In the genomic region with DNA sequence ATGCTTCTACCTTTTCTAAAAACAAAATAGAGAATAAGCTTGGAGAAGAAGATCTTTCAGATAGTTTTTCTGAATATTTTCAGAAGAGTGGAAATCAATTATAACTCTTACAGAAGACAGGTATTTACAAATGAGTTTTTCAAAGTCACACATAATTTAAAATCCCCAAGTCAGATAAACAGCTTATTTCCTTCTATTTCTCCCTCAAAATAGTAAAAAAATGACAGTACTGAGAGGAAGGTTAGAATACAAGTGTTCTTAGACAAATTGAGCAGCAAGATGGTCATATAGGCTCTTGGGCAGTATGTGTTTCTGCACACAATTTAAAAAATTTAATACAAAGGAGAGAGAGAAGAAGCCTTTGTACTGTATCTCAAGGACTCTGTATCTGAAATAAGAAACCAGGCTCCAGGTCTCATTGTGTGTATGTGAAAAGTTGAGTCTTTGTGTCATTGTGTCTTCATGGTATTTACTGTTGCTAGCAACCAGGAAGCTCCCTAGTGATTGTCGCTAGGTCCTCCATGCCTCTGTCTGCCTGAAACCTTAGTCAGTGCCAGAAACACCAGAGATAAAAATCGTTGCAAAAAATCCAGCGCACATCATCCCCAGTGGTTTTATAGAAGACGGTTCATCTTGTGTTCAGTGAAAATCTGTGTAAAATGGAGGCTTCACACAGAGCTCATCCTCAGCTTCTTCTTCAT, we compare ENCODE assay signal across 8 cellular contexts. TPM values are rescaled to one million over a fixed set of nuclear protein-coding genes. Genes with fewer than 3 reads are reported as not detected.
DNase-seq lines count a peak whose midpoint lies in the region; ATAC-seq, FAIRE-seq and TF ChIP-seq lines count a peak whose summit lies in the region.

No MANE protein-coding gene starts in this region.

- ATAC-seq in GM19463 (IDR thresholded peaks at IDR 0.05; ENCODE audit: unreplicated experiment) = no peak

- H3K4me2 ChIP-seq in astrocyte (ENCODE audit: low read length) = peak overlapping the region; percentile 81

- DNase-seq in ELR (ENCODE audit: low read depth) (peak; percentile 25), NCI-H2081 (lab: John Stamatoyannopoulos, UW) (peak; percentile 76 to 88), astrocyte (ENCODE audit: low read depth) (peak; percentile 87), iris pigment epithelial cell (ENCODE audit: low read depth) (peak; percentile 88), T-helper 1 cell (no peak), ureter (ENCODE audit: low spot score) (no peak)

- peak overlapping the region; percentile 77 for H3K9ac ChIP-seq in astrocyte (ENCODE audit: low read length)
- H3K9ac ChIP-seq in stomach smooth muscle (ENCODE audit: low read length in 2 of 2) = peak overlapping the region in 1 of 2 donors; percentile 63

- H3K27ac ChIP-seq in astrocyte (ENCODE audit: low read depth, low read length) (peak overlapping the region; percentile 91), stomach smooth muscle (ENCODE audit: low read length) (peak overlapping the region; percentile 78)

- TF ChIP-seq CTCF in astrocyte (IDR thresholded peaks at IDR 0.05; ENCODE audit: insufficient read depth, low read depth, low read length) = no peak

- H3K4me1 Mint-ChIP-seq in astrocyte (ENCODE audit: low read depth, unreplicated experiment) = peaks cover 21% of the 10 kb centered on the region

- H3K4me3 ChIP-seq in astrocyte (ENCODE audit: insufficient read depth, low read depth, low read length) = no peak overlapping the region
- H3K4me3 ChIP-seq in stomach smooth muscle (ENCODE audit: low read length in 2 of 2) = peak overlapping the region; percentile 36 to 50

- H3K36me3 ChIP-seq in astrocyte (ENCODE audit: insufficient read depth, low read length) (no peaks in the 10 kb centered on the region), stomach smooth muscle (ENCODE audit: control insufficient read depth in 2 of 2, insufficient read depth in 2 of 2, low read length in 2 of 2) (no peaks in the 10 kb centered on the region)

- H3K4me3 Mint-ChIP-seq in astrocyte (ENCODE audit: unreplicated experiment) = peak overlapping the region; percentile 79

- peak overlapping the region; percentile 35 for H2AFZ ChIP-seq in astrocyte (ENCODE audit: low read depth, low read length)

- no peaks in the 10 kb centered on the region for H3K27me3 Mint-ChIP-seq in astrocyte (ENCODE audit: low read depth, unreplicated experiment)

- no peaks in the 10 kb centered on the region for H4K20me1 ChIP-seq in astrocyte (ENCODE audit: insufficient read depth, low read length)

- no peak for FAIRE-seq in astrocyte (lab: Jason Lieb, UNC)

- no peaks in the 10 kb centered on the region for H3K9me3 Mint-ChIP-seq in astrocyte (ENCODE audit: unreplicated experiment)

- H3K27ac Mint-ChIP-seq in astrocyte (ENCODE audit: unreplicated experiment) = peak overlapping the region; percentile 99

- H3K36me3 Mint-ChIP-seq in astrocyte (ENCODE audit: low read depth, unreplicated experiment) = no peaks in the 10 kb centered on the region

- H3K4me1 ChIP-seq in astrocyte (ENCODE audit: insufficient read depth, low read length) (peaks cover 32% of the 10 kb centered on the region), stomach smooth muscle (ENCODE audit: control insufficient read depth, insufficient read depth, low read length) (peaks cover 8% of the 10 kb centered on the region)

- H3K79me2 ChIP-seq in astrocyte (ENCODE audit: insufficient read depth, low read length) = no peaks in the 10 kb centered on the region

- no peaks in the 10 kb centered on the region for H3K27me3 ChIP-seq in astrocyte (ENCODE audit: insufficient read depth, low read length)
- no peaks in the 10 kb centered on the region for H3K27me3 ChIP-seq in stomach smooth muscle (ENCODE audit: control insufficient read depth in 1 of 2, insufficient read depth in 2 of 2, low read length in 2 of 2)

- no peaks in the 10 kb centered on the region for H3K9me3 ChIP-seq in astrocyte (ENCODE audit: insufficient read depth, low read depth, low read length)
- H3K9me3 ChIP-seq in stomach smooth muscle (ENCODE audit: control insufficient read depth in 2 of 2, low read length in 2 of 2) = no peaks in the 10 kb centered on the region

RNA-seq across cellular contexts. Expression of a gene that starts 12.9 kb away (rescaled TPM):
- total RNA-seq in astrocyte (772 and 932 TPM in 2 replicates), ureter (107 TPM)

Comparison
In these comparisons a context has a peak if more than half of its experiments do, and no peak if none do; other contexts are left out.
1. DNase-seq: peak in ELR (single experiment), NCI-H2081 (2 of 2), astrocyte (single experiment) and iris pigment epithelial cell (single experiment); none in T-helper 1 cell (0 of 5) and ureter (single experiment).